Comparison of ENCODE assay signal across 8 cellular contexts in the genomic region with DNA sequence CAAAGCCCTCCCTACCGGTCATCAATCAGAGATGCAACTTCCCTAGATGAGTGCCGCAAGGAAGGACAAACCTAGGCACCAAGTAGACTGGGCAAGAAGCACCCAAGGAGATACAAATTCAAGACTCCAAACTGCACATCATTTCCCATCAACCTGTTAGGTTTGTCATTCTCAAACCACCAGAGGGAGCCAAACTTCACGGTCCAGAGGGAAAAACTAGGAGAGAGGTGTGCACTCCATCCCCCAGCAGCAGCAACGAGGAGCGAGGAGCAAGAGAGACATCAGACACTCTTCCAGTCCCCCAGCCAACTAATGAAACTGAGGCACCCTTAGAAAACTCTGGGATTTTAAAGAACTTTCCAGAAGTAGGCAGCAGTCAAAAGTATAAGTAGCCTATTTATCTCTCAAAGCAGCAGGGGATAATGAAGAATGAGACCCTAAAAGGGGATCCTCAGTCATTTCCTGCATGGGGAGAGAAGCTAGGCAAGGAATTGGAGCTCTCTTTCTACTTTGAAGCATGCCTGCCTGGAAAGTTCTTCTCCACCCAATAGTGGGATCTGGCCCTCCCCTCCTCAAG. TPM values are rescaled to one million over a fixed set of nuclear protein-coding genes. Genes with fewer than 3 reads are reported as not detected.
DNase-seq lines count a peak whose midpoint lies in the region; ATAC-seq and TF ChIP-seq lines count a peak whose summit lies in the region.

No MANE protein-coding gene starts in this region.

- intact Hi-C loops in spleen (cut with DNase I; ENCODE audit: low total_unique reads): loop anchor here (5.0 kb wide), 1 partner anchor 229 kb away; no protein-coding TSS in a partner anchor

- H3K36me3 ChIP-seq in spleen: no peaks in the 10 kb centered on the region

- no peak for TF ChIP-seq POLR2A in spleen (IDR thresholded peaks at IDR 0.05)

- peak; percentile 59 for DNase-seq in Ammon's horn (ENCODE audit: low spot score)
- peak; percentile 73 for DNase-seq in NCI-H1105 treated with DMSO at 0.1 percent for 48 hours (lab: John Stamatoyannopoulos, UW)
- peak; percentile 71 for DNase-seq in SW480 (ENCODE audit: low spot score)
- DNase-seq in amniotic epithelial cell (ENCODE audit: low read depth): peak; percentile 66
- DNase-seq in hepatic stellate cell (ENCODE audit: low spot score): peak; percentile 66
- DNase-seq in spleen: no peak

- H3K27me3 ChIP-seq in spleen (replicated peaks in 1 of 7): no peaks in the 10 kb centered on the region

- TF ChIP-seq CTCF in spleen (IDR thresholded peaks at IDR 0.05 in 8 of 11, conservative IDR thresholded peaks at IDR 0.05 in 3 of 11): peak; percentile 25 to 80 (median 70)

- peak; percentile 33 for ATAC-seq in GM19463 (IDR thresholded peaks at IDR 0.05; ENCODE audit: unreplicated experiment)
- ATAC-seq in HG03439 (IDR thresholded peaks at IDR 0.05; ENCODE audit: unreplicated experiment): no peak

- H3K9me3 ChIP-seq in spleen: no peaks in the 10 kb centered on the region

- H3K27ac ChIP-seq in spleen: no peak overlapping the region

- H3K4me3 ChIP-seq in spleen: no peak overlapping the region

- 5 to 16% (median 12%) methylated on average over 5 of the region's 5 CpGs for WGBS in spleen, 5 donors

- peaks cover 0 to 25% (median 2%) of the 10 kb centered on the region in 6 donors for H3K4me1 ChIP-seq in spleen

RNA-seq across cellular contexts. Expression of a gene that starts 37.0 kb away (rescaled TPM):
- total RNA-seq in spleen: 1 to 10 TPM; 2.8 to 8.0 (median 3.2) TPM
- polyA plus RNA-seq in spleen: 1 to 10 TPM in 1 of 3 donors, under 1 TPM in 2; 0.56 to 1.2 (median 0.86) TPM

RNA-seq across cellular contexts. Expression of a gene that starts 52.2 kb away (rescaled TPM):
- total RNA-seq in spleen: 100 to 1,000 TPM; 331 to 895 (median 569) TPM
- polyA plus RNA-seq in spleen: 100 to 1,000 TPM; 230 to 327 (median 283) TPM
